Comparison of ENCODE assay signal across 13 cellular contexts in the genomic region with DNA sequence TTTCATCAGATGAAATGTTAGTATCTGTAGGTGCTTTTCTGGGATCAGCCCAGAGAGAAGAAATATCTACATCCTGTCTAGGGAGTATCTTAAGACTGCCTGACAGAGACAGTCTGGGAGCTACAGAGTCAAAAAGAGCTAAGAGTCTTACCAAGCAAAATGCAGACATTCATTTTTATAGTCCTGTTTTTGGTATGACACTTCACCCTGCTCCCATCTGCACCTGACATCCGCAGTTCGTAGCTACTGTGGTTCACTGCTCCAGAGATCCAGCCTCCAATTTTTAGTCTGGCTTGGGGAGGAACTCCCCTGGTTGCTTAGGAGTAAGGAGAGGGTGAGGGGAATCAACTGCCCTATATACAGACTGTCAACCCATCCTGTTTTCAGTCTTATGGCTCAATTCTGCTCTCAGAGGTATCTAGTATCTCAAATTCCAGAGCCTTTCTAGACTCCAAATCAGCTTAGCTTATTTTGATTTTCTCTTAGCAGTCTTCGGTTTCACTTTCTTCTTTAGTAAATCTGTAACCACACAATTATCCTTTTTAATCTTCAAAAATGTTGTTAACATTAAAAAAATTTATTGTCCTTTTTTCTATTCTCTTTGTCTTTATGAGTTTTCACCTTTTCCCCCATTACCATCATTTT.
DNase-seq lines count a peak whose midpoint lies in the region; ATAC-seq and TF ChIP-seq lines count a peak whose summit lies in the region.
"Had no signal": no experiment of that assay in that cellular context is flagged by ENCODE, and none has a peak within 500 bp of the region (broad histone marks: within the 10 kb centered on the region; RNA-seq: fewer than 3 reads in every experiment).

No MANE protein-coding gene starts in this region.

- H2AFZ ChIP-seq in MM.1S (ENCODE audit: low read length): peak overlapping the region; percentile 62

- peaks cover 5% of the 10 kb centered on the region for H3F3A ChIP-seq in MM.1S (ENCODE audit: insufficient read depth, low read length)

- H4K20me1 ChIP-seq in BLaER1 treated with 17β-estradiol and CSF1 and Interleukin-3, amounts not matched to agents 10 nM and 100 nM: no peaks in the 10 kb centered on the region
- H4K20me1 ChIP-seq in MM.1S (ENCODE audit: insufficient read depth, low read length): no peaks in the 10 kb centered on the region

- H3K9me3 ChIP-seq in BLaER1 treated with 17β-estradiol and CSF1 and Interleukin-3, amounts not matched to agents 10 nM and 100 nM (replicated peaks in 1 of 11): peaks cover 22 to 35% (median 28%) of the 10 kb centered on the region in 11 experiments
- H3K9me3 ChIP-seq in MM.1S (replicated peaks; ENCODE audit: insufficient read depth, low read length): no peaks in the 10 kb centered on the region
- H3K9me3 ChIP-seq: BE2C, SJCRH30 had no signal

- H3K4me1 ChIP-seq in BLaER1 treated with 17β-estradiol and CSF1 and Interleukin-3, amounts not matched to agents 10 nM and 100 nM: peaks cover 0 to 14% (median 5%) of the 10 kb centered on the region in 10 experiments; a peak in 10 of 20 replicates
- H3K4me1 ChIP-seq in MM.1S (ENCODE audit: low read length): 0 out of 2 replicates have a peak, but pooled peaks cover 5% of the 10 kb centered on the region

- no peaks in the 10 kb centered on the region for H3K9me2 ChIP-seq in MM.1S (replicated peaks; ENCODE audit: insufficient read depth, low read length)

- TF ChIP-seq CTCF in MM.1S (IDR thresholded peaks at IDR 0.05; ENCODE audit: low read length): no peak

- H3K4me2 ChIP-seq in BLaER1 treated with 17β-estradiol and CSF1 and Interleukin-3, amounts not matched to agents 10 nM and 100 nM: peak overlapping the region in 9 of 11 experiments; percentile 11 to 46 (median 22); a peak in 9 of 22 replicates
- peak overlapping the region; percentile 49 for H3K4me2 ChIP-seq in MM.1S (ENCODE audit: low read depth, low read length)

- H3K27me3 ChIP-seq in BLaER1 treated with 17β-estradiol and CSF1 and Interleukin-3, amounts not matched to agents 10 nM and 100 nM: no peaks in the 10 kb centered on the region
- H3K27me3 ChIP-seq in MM.1S (replicated peaks; ENCODE audit: insufficient read depth, low read length): no peaks in the 10 kb centered on the region
- H3K27me3 ChIP-seq: BE2C, SJCRH30 had no signal

- H3K79me2 ChIP-seq in MM.1S (ENCODE audit: low read length): no peaks in the 10 kb centered on the region

- H3K4me3 ChIP-seq in BLaER1 treated with 17β-estradiol and CSF1 and Interleukin-3, amounts not matched to agents 10 nM and 100 nM: no peak overlapping the region
- H3K4me3 ChIP-seq in MM.1S (ENCODE audit: low read length): peak overlapping the region; percentile 40
- H3K4me3 ChIP-seq: SJCRH30, skin epidermis had no signal

- H3K9ac ChIP-seq in BLaER1 treated with 17β-estradiol and CSF1 and Interleukin-3, amounts not matched to agents 10 nM and 100 nM: no peak overlapping the region
- no peak overlapping the region for H3K9ac ChIP-seq in MM.1S (ENCODE audit: low read length)

- ATAC-seq in GM19025 (IDR thresholded peaks at IDR 0.05; ENCODE audit: low read depth, unreplicated experiment): peak; percentile 46
- peak; percentile 43 for ATAC-seq in HG02798 (IDR thresholded peaks at IDR 0.05; ENCODE audit: poor library complexity, unreplicated experiment)

- H3K36me3 ChIP-seq in BLaER1 treated with 17β-estradiol and CSF1 and Interleukin-3, amounts not matched to agents 10 nM and 100 nM: no peaks in the 10 kb centered on the region
- no peaks in the 10 kb centered on the region for H3K36me3 ChIP-seq in MM.1S (replicated peaks; ENCODE audit: insufficient read depth, low read length)
- H3K36me3 ChIP-seq: BE2C, SJCRH30 had no signal

- DNase-seq in MM.1S (peak; percentile 52), AG20443 (ENCODE audit: low spot score) (no peak), NCI-H2081 (lab: John Stamatoyannopoulos, UW) (no peak), NCI-H2029 treated with DMSO at 0.1 percent for 48 hours (lab: John Stamatoyannopoulos, UW) (no peak), EL (no peak)
- DNase-seq: aorta, BE2C, NCI-H510A treated with DMSO at 0.1 percent for 48 hours, SJCRH30 had no signal

- no peak overlapping the region for H3K27ac ChIP-seq in BLaER1 treated with 17β-estradiol and CSF1 and Interleukin-3, amounts not matched to agents 10 nM and 100 nM
- H3K27ac ChIP-seq in MM.1S (ENCODE audit: low read length): peak overlapping the region; percentile 28; the same call in 1 of the 2 replicates
- H3K27ac ChIP-seq: SJCRH30 had no signal
